1 cellular context compared by ENCODE assay signal in the genomic region with DNA sequence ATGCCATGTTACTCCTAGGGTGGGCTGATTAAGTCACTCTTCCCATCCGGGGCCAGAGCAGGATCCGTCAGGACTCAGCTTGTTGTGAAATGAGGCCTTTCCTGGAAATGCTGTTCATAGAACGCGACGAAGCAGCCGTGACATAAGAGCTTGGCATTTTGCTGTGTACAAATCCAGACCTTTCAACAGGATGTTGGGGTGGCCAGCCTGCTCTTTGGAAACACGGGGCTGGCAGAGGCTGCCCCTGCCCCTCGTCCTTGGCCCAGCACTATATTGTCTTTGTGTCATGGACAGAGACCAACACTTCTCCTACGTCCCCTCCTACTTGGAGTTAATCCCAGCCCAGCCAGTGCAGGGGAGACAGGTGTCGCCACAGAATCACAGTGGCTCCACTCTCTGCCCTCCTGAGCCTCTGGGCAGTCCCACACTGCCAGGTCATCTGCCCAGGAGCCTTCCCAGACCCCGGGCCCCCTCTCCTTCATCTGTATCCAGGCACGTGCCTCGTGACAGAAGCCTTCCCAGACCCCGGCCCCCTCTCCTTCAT.
TF ChIP-seq lines count a peak whose summit lies in the region.

No MANE protein-coding gene starts in this region.

TF ChIP-seq in K562, 482 proteins besides CTCF, POLR2A, EP300 and RAD21 (continued from another document):
- TF ChIP-seq CUX1 (CRISPR knock-in tag; IDR thresholded peaks at IDR 0.05) (no peak), ZNF584 (CRISPR knock-in tag; IDR thresholded peaks at IDR 0.05; ENCODE audit: low read depth) (0 out of 2 replicates have a peak, but pooled peaks have one; percentile 36), MTA3 (IDR thresholded peaks at IDR 0.05; ENCODE audit: borderline replicate concordance) (peak; percentile 38; the same call in 1 of the 2 replicates), TGIF2 (CRISPR knock-in tag; IDR thresholded peaks at IDR 0.05) (no peak), CXXC5 (CRISPR knock-in tag; IDR thresholded peaks at IDR 0.05) (peak; percentile 62; the same call in 1 of the 2 replicates), CEBPB (tag; IDR thresholded peaks at IDR 0.05) (peak; percentile 87), L3MBTL2 (IDR thresholded peaks at IDR 0.05) (peak; percentile 53; the same call in 1 of the 2 replicates), STAT5A (IDR thresholded peaks at IDR 0.05; ENCODE audit: borderline replicate concordance, low read length) (peak; percentile 75), SMAD4 (CRISPR knock-in tag; conservative IDR thresholded peaks at IDR 0.05) (peak; percentile 47), ZBTB1 (CRISPR knock-in tag; IDR thresholded peaks at IDR 0.05; ENCODE audit: borderline replicate concordance, low read depth) (no peak), GABPB2 (CRISPR knock-in tag; conservative IDR thresholded peaks at IDR 0.05) (no peak), NFE2L1 (tag; IDR thresholded peaks at IDR 0.05; ENCODE audit: borderline replicate concordance, low read depth) (no peak), FOXK2 (conservative IDR thresholded peaks at IDR 0.05 in 1 of 2, IDR thresholded peaks at IDR 0.05 in 1 of 2; ENCODE audit: low read depth in 2 of 2) (peak in 1 of 2 experiments; percentile 54; a peak in 2 of 4 replicates), ZFPM2 (CRISPR knock-in tag; IDR thresholded peaks at IDR 0.05) (no peak), CREM (IDR thresholded peaks at IDR 0.05; ENCODE audit: low read depth) (peak; percentile 36; the same call in 1 of the 2 replicates), CEBPG (CRISPR knock-in tag; IDR thresholded peaks at IDR 0.05) (no peak), CEBPG (tag; conservative IDR thresholded peaks at IDR 0.05 in 1 of 2, IDR thresholded peaks at IDR 0.05 in 1 of 2) (peak; percentile 58 to 61; a peak in 3 of 4 replicates), ATF7 (IDR thresholded peaks at IDR 0.05) (peak; percentile 52), NR4A1 (CRISPR knock-in tag; IDR thresholded peaks at IDR 0.05) (no peak), NR4A1 (tag; IDR thresholded peaks at IDR 0.05) (0 out of 2 replicates have a peak, but pooled peaks have one; percentile 37), NCOA1 (IDR thresholded peaks at IDR 0.05; ENCODE audit: low read depth) (peak; percentile 29; the same call in 1 of the 2 replicates), NR2C1 (IDR thresholded peaks at IDR 0.05) (no peak), NR2C1 (tag; IDR thresholded peaks at IDR 0.05) (0 out of 2 replicates have a peak, but pooled peaks have one; percentile 16), HNRNPK (IDR thresholded peaks at IDR 0.05; ENCODE audit: low read depth, low read length, poor library complexity, severe bottlenecking) (no peak), ETV1 (tag; conservative IDR thresholded peaks at IDR 0.05; ENCODE audit: low read depth) (peak; percentile 32; the same call in 1 of the 2 replicates), CREB3 (tag; conservative IDR thresholded peaks at IDR 0.05; ENCODE audit: low read depth) (0 out of 2 replicates have a peak, but pooled peaks have one; percentile 55), MAZ (CRISPR knock-in tag; conservative IDR thresholded peaks at IDR 0.05 in 1 of 2, IDR thresholded peaks at IDR 0.05 in 1 of 2) (peak in 1 of 2 experiments; percentile 47; a peak in 1 of 4 replicates), NCOA2 (IDR thresholded peaks at IDR 0.05; ENCODE audit: partially characterized antibody in 2 of 2) (no peak), JUND (IDR thresholded peaks at IDR 0.05; ENCODE audit: borderline replicate concordance, low read depth, low read length) (0 out of 2 replicates have a peak, but pooled peaks have one; percentile 42), JUND (tag; IDR thresholded peaks at IDR 0.05; ENCODE audit: borderline replicate concordance, low read depth, low read length) (peak; percentile 61; the same call in 1 of the 3 replicates), HDAC1 (IDR thresholded peaks at IDR 0.05) (no peak), ATF3 (IDR thresholded peaks at IDR 0.05) (peak; percentile 30; the same call in 1 of the 2 replicates), ATF3 (CRISPR knock-in tag; conservative IDR thresholded peaks at IDR 0.05) (no peak), ZFX (CRISPR knock-in tag; IDR thresholded peaks at IDR 0.05) (peak; percentile 34), DMBX1 (CRISPR knock-in tag; IDR thresholded peaks at IDR 0.05; ENCODE audit: borderline replicate concordance) (peak; percentile 54; the same call in 1 of the 2 replicates), ZNF146 (CRISPR knock-in tag; IDR thresholded peaks at IDR 0.05; ENCODE audit: unreplicated experiment) (no peak), ZNF239 (CRISPR knock-in tag; IDR thresholded peaks at IDR 0.05) (no peak), MEIS2 (IDR thresholded peaks at IDR 0.05; ENCODE audit: partially characterized antibody) (peak; percentile 29)
- TF ChIP-seq, protein P1, sequence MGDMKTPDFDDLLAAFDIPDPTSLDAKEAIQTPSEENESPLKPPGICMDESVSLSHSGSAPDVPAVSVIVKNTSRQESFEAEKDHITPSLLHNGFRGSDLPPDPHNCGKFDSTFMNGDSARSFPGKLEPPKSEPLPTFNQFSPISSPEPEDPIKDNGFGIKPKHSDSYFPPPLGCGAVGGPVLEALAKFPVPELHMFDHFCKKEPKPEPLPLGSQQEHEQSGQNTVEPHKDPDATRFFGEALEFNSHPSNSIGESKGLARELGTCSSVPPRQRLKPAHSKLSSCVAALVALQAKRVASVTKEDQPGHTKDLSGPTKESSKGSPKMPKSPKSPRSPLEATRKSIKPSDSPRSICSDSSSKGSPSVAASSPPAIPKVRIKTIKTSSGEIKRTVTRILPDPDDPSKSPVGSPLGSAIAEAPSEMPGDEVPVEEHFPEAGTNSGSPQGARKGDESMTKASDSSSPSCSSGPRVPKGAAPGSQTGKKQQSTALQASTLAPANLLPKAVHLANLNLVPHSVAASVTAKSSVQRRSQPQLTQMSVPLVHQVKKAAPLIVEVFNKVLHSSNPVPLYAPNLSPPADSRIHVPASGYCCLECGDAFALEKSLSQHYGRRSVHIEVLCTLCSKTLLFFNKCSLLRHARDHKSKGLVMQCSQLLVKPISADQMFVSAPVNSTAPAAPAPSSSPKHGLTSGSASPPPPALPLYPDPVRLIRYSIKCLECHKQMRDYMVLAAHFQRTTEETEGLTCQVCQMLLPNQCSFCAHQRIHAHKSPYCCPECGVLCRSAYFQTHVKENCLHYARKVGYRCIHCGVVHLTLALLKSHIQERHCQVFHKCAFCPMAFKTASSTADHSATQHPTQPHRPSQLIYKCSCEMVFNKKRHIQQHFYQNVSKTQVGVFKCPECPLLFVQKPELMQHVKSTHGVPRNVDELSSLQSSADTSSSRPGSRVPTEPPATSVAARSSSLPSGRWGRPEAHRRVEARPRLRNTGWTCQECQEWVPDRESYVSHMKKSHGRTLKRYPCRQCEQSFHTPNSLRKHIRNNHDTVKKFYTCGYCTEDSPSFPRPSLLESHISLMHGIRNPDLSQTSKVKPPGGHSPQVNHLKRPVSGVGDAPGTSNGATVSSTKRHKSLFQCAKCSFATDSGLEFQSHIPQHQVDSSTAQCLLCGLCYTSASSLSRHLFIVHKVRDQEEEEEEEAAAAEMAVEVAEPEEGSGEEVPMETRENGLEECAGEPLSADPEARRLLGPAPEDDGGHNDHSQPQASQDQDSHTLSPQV (IDR thresholded peaks at IDR 0.05) = peak; percentile 66
- TF ChIP-seq, protein P2, sequence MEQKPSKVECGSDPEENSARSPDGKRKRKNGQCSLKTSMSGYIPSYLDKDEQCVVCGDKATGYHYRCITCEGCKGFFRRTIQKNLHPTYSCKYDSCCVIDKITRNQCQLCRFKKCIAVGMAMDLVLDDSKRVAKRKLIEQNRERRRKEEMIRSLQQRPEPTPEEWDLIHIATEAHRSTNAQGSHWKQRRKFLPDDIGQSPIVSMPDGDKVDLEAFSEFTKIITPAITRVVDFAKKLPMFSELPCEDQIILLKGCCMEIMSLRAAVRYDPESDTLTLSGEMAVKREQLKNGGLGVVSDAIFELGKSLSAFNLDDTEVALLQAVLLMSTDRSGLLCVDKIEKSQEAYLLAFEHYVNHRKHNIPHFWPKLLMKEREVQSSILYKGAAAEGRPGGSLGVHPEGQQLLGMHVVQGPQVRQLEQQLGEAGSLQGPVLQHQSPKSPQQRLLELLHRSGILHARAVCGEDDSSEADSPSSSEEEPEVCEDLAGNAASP (IDR thresholded peaks at IDR 0.05) = no peak
- TF ChIP-seq, protein P3, sequence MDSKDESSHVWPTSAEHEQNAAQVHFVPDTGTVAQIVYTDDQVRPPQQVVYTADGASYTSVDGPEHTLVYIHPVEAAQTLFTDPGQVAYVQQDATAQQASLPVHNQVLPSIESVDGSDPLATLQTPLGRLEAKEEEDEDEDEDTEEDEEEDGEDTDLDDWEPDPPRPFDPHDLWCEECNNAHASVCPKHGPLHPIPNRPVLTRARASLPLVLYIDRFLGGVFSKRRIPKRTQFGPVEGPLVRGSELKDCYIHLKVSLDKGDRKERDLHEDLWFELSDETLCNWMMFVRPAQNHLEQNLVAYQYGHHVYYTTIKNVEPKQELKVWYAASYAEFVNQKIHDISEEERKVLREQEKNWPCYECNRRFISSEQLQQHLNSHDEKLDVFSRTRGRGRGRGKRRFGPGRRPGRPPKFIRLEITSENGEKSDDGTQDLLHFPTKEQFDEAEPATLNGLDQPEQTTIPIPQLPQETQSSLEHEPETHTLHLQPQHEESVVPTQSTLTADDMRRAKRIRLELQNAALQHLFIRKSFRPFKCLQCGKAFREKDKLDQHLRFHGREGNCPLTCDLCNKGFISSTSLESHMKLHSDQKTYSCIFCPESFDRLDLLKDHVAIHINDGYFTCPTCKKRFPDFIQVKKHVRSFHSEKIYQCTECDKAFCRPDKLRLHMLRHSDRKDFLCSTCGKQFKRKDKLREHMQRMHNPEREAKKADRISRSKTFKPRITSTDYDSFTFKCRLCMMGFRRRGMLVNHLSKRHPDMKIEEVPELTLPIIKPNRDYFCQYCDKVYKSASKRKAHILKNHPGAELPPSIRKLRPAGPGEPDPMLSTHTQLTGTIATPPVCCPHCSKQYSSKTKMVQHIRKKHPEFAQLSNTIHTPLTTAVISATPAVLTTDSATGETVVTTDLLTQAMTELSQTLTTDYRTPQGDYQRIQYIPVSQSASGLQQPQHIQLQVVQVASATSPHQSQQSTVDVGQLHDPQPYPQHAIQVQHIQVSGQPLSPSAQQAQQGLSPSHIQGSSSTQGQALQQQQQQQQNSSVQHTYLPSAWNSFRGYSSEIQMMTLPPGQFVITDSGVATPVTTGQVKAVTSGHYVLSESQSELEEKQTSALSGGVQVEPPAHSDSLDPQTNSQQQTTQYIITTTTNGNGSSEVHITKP (IDR thresholded peaks at IDR 0.05; ENCODE audit: partially characterized antibody) = peak; percentile 21
TF ChIP-seq in K562: peak in this region for 28.
